In the genomic region with DNA sequence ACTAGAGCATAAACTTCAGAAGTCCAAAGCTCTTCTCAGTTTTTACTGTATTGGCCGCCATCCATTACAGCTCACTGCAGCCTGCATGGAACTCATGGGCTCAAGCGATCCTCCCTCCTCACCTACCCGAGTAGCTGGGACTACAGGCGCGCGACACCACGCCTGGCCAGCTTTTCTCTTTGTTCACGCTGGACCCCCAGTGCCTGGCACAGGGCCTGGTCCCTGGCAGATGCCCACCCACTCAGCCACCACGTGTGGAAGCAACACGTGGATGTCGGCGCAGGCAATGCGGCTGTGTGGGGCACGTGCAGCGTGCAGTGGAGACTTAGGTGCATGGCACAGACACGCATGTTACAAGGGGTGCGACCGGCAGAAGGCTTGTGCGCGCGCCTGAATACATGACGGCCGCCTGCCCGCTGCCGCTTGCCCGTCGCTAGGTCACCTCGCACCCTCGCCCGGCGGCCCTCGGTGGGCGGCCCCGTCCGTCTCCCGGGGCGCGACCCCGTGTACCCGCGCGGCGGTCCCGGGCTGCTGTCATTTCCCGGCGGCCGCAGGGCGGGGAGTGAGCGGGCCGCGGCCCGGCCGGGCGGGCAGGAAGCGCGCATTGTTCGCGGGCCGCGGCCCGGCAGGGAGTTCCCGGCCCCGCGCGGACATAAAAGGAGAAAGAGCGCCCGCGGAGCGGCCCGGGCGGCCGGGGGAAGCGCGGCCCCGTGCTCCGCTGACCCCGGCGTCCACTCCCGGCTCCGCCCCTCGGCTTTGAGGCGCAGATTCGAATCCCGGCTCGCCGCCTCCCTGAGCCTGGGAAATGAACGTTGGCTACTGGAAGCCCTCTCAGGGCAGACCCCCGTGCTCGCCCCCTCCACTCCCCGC, we compare ENCODE assay signal across 8 cellular contexts. TPM values are rescaled to one million over a fixed set of nuclear protein-coding genes. Genes with fewer than 3 reads are reported as not detected.
DNase-seq lines count a peak whose midpoint lies in the region; ATAC-seq, FAIRE-seq and TF ChIP-seq lines count a peak whose summit lies in the region.

No MANE protein-coding gene starts in this region.

- no peak for TF ChIP-seq POLR2A in A549 (IDR thresholded peaks at IDR 0.05; ENCODE audit: low read length)

- ATAC-seq in A549, result peak; percentile 38 to 45; a peak in 5 of 6 replicates
- ATAC-seq in HG03439 (IDR thresholded peaks at IDR 0.05; ENCODE audit: unreplicated experiment), result no peak

- TF ChIP-seq CTCF in A549 (IDR thresholded peaks at IDR 0.05) (no peak), GM20000 (IDR thresholded peaks at IDR 0.05; ENCODE audit: extremely low read depth, missing control alignments) (no peak), osteocyte (IDR thresholded peaks at IDR 0.05) (no peak)

- TF ChIP-seq EP300 in A549 (IDR thresholded peaks at IDR 0.05), result no peak

- H3K27ac ChIP-seq in A549, result peak overlapping the region; percentile 63 to 85

- no peaks in the 10 kb centered on the region for H3K36me3 Mint-ChIP-seq in osteocyte (ENCODE audit: unreplicated experiment)

- no peaks in the 10 kb centered on the region for H3K9me3 ChIP-seq in A549

- H3K4me3 Mint-ChIP-seq in osteocyte (ENCODE audit: unreplicated experiment), result peak overlapping the region; percentile 81

- no peaks in the 10 kb centered on the region for H3K9me3 Mint-ChIP-seq in osteocyte (ENCODE audit: unreplicated experiment)

- CTCF ChIA-PET in A549 (lab: Yijun Ruan, JAX), result interaction anchor here (0.6 to 18.4 kb wide), 7 partner anchors 8 to 251 kb away, joined by 3 to 541 read pairs (median 3); a partner anchor contains a TSS

- DNase-seq in A549 (ENCODE audit: low read depth in 1 of 2, low spot score in 1 of 2) (peak in 1 of 2 experiments; percentile 16), GM20000 (ENCODE audit: low spot score) (peak; percentile 62), germinal center (ENCODE audit: low spot score) (peak; percentile 43), osteocyte (ENCODE audit: extremely low spot score, unreplicated experiment) (no peak), SIG-M5 treated with dmso at 0.1 percent for 504 hours (lab: John Stamatoyannopoulos, UW; ENCODE audit: unreplicated experiment) (no peak), DMS114 treated with DMSO at 0.1 percent for 48 hours (lab: John Stamatoyannopoulos, UW; ENCODE audit: unreplicated experiment) (no peak)
- DNase-seq in activated CD8-positive, alpha-beta memory T cell treated with anti-CD3 and anti-CD28 coated beads for 24 hours, result peak; percentile 70

- peak overlapping the region; percentile 87 for H3K4me2 ChIP-seq in A549

- 51% methylated on average over 49 of the region's 90 CpGs for WGBS in A549 (ENCODE audit: missing lambda C conversion rate)

- POLR2A ChIA-PET in A549 (lab: Yijun Ruan, JAX), result no interaction called here

- peaks cover 4% of the 10 kb centered on the region; the same call in 2 of the 3 replicates for H3K4me1 ChIP-seq in A549

- FAIRE-seq in A549 (lab: Jason Lieb, UNC), result no peak

- H3K4me3 ChIP-seq in A549, result peak overlapping the region; percentile 49

- no peak overlapping the region for H3K27ac Mint-ChIP-seq in osteocyte (ENCODE audit: unreplicated experiment)

- H3K27me3 Mint-ChIP-seq in osteocyte (ENCODE audit: unreplicated experiment), result peaks cover 14% of the 10 kb centered on the region

- H3K4me1 Mint-ChIP-seq in osteocyte (ENCODE audit: unreplicated experiment), result peaks cover 9% of the 10 kb centered on the region

- no peak for TF ChIP-seq RAD21 in A549 (conservative IDR thresholded peaks at IDR 0.05 in 1 of 2, IDR thresholded peaks at IDR 0.05 in 1 of 2)

TF ChIP-seq in A549, 52 proteins besides CTCF, POLR2A, EP300 and RAD21:
- TF ChIP-seq PHF8 (IDR thresholded peaks at IDR 0.05; ENCODE audit: borderline replicate concordance, low read depth) (no peak), CEBPB (IDR thresholded peaks at IDR 0.05) (no peak), EHMT2 (IDR thresholded peaks at IDR 0.05; ENCODE audit: low read depth) (no peak), CHD4 (IDR thresholded peaks at IDR 0.05; ENCODE audit: borderline replicate concordance) (no peak), MAFK (IDR thresholded peaks at IDR 0.05; ENCODE audit: partially characterized antibody) (no peak)
- TF ChIP-seq, protein P1, sequence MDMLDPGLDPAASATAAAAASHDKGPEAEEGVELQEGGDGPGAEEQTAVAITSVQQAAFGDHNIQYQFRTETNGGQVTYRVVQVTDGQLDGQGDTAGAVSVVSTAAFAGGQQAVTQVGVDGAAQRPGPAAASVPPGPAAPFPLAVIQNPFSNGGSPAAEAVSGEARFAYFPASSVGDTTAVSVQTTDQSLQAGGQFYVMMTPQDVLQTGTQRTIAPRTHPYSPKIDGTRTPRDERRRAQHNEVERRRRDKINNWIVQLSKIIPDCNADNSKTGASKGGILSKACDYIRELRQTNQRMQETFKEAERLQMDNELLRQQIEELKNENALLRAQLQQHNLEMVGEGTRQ (IDR thresholded peaks at IDR 0.05), result no peak
- TF ChIP-seq, protein P2, sequence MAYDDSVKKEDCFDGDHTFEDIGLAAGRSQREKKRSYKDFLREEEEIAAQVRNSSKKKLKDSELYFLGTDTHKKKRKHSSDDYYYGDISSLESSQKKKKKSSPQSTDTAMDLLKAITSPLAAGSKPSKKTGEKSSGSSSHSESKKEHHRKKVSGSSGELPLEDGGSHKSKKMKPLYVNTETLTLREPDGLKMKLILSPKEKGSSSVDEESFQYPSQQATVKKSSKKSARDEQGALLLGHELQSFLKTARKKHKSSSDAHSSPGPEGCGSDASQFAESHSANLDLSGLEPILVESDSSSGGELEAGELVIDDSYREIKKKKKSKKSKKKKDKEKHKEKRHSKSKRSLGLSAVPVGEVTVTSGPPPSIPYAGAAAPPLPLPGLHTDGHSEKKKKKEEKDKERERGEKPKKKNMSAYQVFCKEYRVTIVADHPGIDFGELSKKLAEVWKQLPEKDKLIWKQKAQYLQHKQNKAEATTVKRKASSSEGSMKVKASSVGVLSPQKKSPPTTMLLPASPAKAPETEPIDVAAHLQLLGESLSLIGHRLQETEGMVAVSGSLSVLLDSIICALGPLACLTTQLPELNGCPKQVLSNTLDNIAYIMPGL (CRISPR knock-in tag; IDR thresholded peaks at IDR 0.05; ENCODE audit: borderline replicate concordance), result no peak

RNA-seq across cellular contexts. Expression of a gene that starts 24.1 kb away (rescaled TPM):
- 0.41 and 0.49 TPM in 2 replicates for polyA plus RNA-seq in A549 (2011; rRNA removed)
- polyA plus RNA-seq in A549 (2012; cell fraction: cytosol; rRNA removed), result 0.20 and 0.32 TPM in 2 replicates
- polyA plus RNA-seq in A549 (2012; cell fraction: nucleus; rRNA removed), result 0.37 and 0.43 TPM in 2 replicates
- polyA plus RNA-seq in A549 (2017; fragmentation: RNase III; extraction: RNeasy Plus Mini Kit Qiagen cat#74134 plus additional on column Dnase treatment), result 0.77 to 1.6 TPM (median 1.0 TPM) in 3 replicates
- 0.44 and 0.54 TPM in 2 replicates for polyA minus RNA-seq in A549 (2011; rRNA and poly(A)+ RNA removed)
- total RNA-seq in osteocyte, result 2.5 and 3.1 TPM in 2 replicates

Comparison
In these comparisons a context has a peak if more than half of its experiments do, and no peak if none do; other contexts are left out.
1. DNase-seq: peak in GM20000 (single experiment), activated CD8-positive, alpha-beta memory T cell treated with anti-CD3 and anti-CD28 coated beads for 24 hours (single experiment) and germinal center (single experiment); none in osteocyte (single experiment), SIG-M5 treated with dmso at 0.1 percent for 504 hours (single experiment) and DMS114 treated with DMSO at 0.1 percent for 48 hours (single experiment).